Comparison of ENCODE assay signal across 26 cellular contexts in genomic region chr6:166454692-166455515, GRCh38.
"Had no signal": no experiment of that assay in that cellular context is flagged by ENCODE, and none has a peak within 500 bp of the region (broad histone marks: within the 10 kb centered on the region; RNA-seq: fewer than 3 reads in every experiment).

No MANE protein-coding gene starts in this region.

- H3K4me1 Mint-ChIP-seq: activated CD4-positive, alpha-beta memory T cell treated with anti-CD3 and anti-CD28 coated beads, Interleukin-2, amount 10 ng/mL, durations not matched to agents 7 days and 5 days; activated CD4-positive, alpha-beta T cell treated with anti-CD3 and anti-CD28 coated beads for 36 hours; activated T-helper 17 cell treated with anti-CD3 and anti-CD28 coated beads, Interleukin-2, amount 50 U/mL, for 72 hours had no signal

- H3K4me3 ChIP-seq: cardiac muscle cell, MG63 had no signal

- H3K9me3 Mint-ChIP-seq: activated T-helper 17 cell treated with anti-CD3 and anti-CD28 coated beads, Interleukin-2, amount 50 U/mL, for 72 hours had no signal

- H3K4me3 Mint-ChIP-seq: activated CD4-positive, alpha-beta memory T cell treated with anti-CD3 and anti-CD28 coated beads, Interleukin-2, amount 10 ng/mL, durations not matched to agents 7 days and 5 days; activated CD4-positive, alpha-beta T cell treated with anti-CD3 and anti-CD28 coated beads for 36 hours; activated naive CD4-positive, alpha-beta T cell treated with anti-CD3 and anti-CD28 coated beads for 36 hours; activated naive CD8-positive, alpha-beta T cell treated with anti-CD3 and anti-CD28 coated beads for 36 hours; activated T-helper 17 cell treated with anti-CD3 and anti-CD28 coated beads, Interleukin-2, amount 50 U/mL, for 72 hours had no signal

- H3K27ac ChIP-seq: brain microvascular endothelial cell, cardiac muscle cell, VCaP had no signal

- H3K36me3 ChIP-seq: brain microvascular endothelial cell, cardiac muscle cell, MG63 had no signal

- DNase-seq: activated CD4-positive, alpha-beta memory T cell treated with anti-CD3 and anti-CD28 coated beads, Interleukin-2, amount 10 ng/mL, durations not matched to agents 7 days and 5 days; activated CD4-positive, alpha-beta T cell treated with anti-CD3 and anti-CD28 coated beads for 36 hours; activated CD4-positive, alpha-beta T cell treated with anti-CD3 and anti-CD28 coated beads, Interleukin-2, amount 50 U/mL, for 1 hour; activated gamma-delta T cell; activated naive CD4-positive, alpha-beta T cell treated with anti-CD3 and anti-CD28 coated beads for 36 hours; activated naive CD8-positive, alpha-beta T cell treated with anti-CD3 and anti-CD28 coated beads for 36 hours; activated T-cell treated with anti-CD3 and anti-CD28 coated beads for 4 hours; activated T-cell treated with anti-CD3 and anti-CD28 coated beads, Interleukin-2, amount 50 U/mL, for 48 hours; brain microvascular endothelial cell; MG63; MV-4-11; NCI-H1092 treated with DMSO at 0.1 percent for 48 hours; NCI-H1417 treated with DMSO at 0.1 percent for 48 hours; NCI-H1694; NCI-H2029; NCI-H2107; NCI-H2171 treated with DMSO at 0.1 percent for 48 hours; NCI-H226; NCI-H526; NCI-H774; SIG-M5; T-helper 2 cell; T1000 had no signal

- H3K27me3 Mint-ChIP-seq: activated CD4-positive, alpha-beta T cell treated with anti-CD3 and anti-CD28 coated beads for 36 hours; activated naive CD8-positive, alpha-beta T cell treated with anti-CD3 and anti-CD28 coated beads for 36 hours; activated T-helper 17 cell treated with anti-CD3 and anti-CD28 coated beads, Interleukin-2, amount 50 U/mL, for 72 hours had no signal

- H3K9me3 ChIP-seq: MG63 had no signal

- ATAC-seq: activated CD4-positive, alpha-beta T cell treated with anti-CD3 and anti-CD28 coated beads for 36 hours; activated T-helper 17 cell treated with anti-CD3 and anti-CD28 coated beads, Interleukin-2, amount 50 U/mL, for 72 hours had no signal

- H3K27me3 ChIP-seq: brain microvascular endothelial cell, cardiac muscle cell, MG63 had no signal

- H3K27ac Mint-ChIP-seq: activated CD4-positive, alpha-beta memory T cell treated with anti-CD3 and anti-CD28 coated beads, Interleukin-2, amount 10 ng/mL, durations not matched to agents 7 days and 5 days; activated CD4-positive, alpha-beta T cell treated with anti-CD3 and anti-CD28 coated beads for 36 hours; activated naive CD4-positive, alpha-beta T cell treated with anti-CD3 and anti-CD28 coated beads for 36 hours; activated naive CD8-positive, alpha-beta T cell treated with anti-CD3 and anti-CD28 coated beads for 36 hours; activated T-helper 17 cell treated with anti-CD3 and anti-CD28 coated beads, Interleukin-2, amount 50 U/mL, for 72 hours had no signal
